8 cellular contexts compared by ENCODE assay signal in genomic region chr7:16419859-16420258, GRCh38.
DNase-seq lines count a peak whose midpoint lies in the region; ATAC-seq lines count a peak whose summit lies in the region.

No MANE protein-coding gene starts in this region.

- peaks cover 5% of the 10 kb centered on the region for H3K36me3 Mint-ChIP-seq in stimulated activated naive CD8-positive, alpha-beta T cell treated with anti-CD3 and anti-CD28 coated beads, Interleukin-15, Interleukin-2, amounts not matched to agents 100 ng/mL and 50 ng/mL, for 24 hours (ENCODE audit: low read depth)
- H3K36me3 Mint-ChIP-seq in central memory CD8-positive, alpha-beta T cell (ENCODE audit: insufficient read depth) = peaks cover 9% of the 10 kb centered on the region

- DNase-seq in stimulated activated naive CD8-positive, alpha-beta T cell treated with anti-CD3 and anti-CD28 coated beads, Interleukin-15, Interleukin-2, amounts not matched to agents 100 U/mL and 50 U/mL, for 24 hours = no peak
- no peak for DNase-seq in central memory CD8-positive, alpha-beta T cell (ENCODE audit: low spot score in 2 of 2)
- no peak for DNase-seq in superior temporal gyrus (ENCODE audit: extremely low spot score)
- no peak for DNase-seq in HuH-7 (ENCODE audit: low spot score)
- DNase-seq in stimulated activated CD4-positive, alpha-beta T cell treated with anti-CD3 and anti-CD28 coated beads, Interleukin-1b, Interleukin-23, amount 100 ng/mL, for 48 hours = no peak

- H3K9me3 Mint-ChIP-seq in stimulated activated naive CD8-positive, alpha-beta T cell treated with anti-CD3 and anti-CD28 coated beads, Interleukin-15, Interleukin-2, amounts not matched to agents 100 ng/mL and 50 ng/mL, for 24 hours = no peaks in the 10 kb centered on the region
- H3K9me3 Mint-ChIP-seq in central memory CD8-positive, alpha-beta T cell = no peaks in the 10 kb centered on the region

- H3K27me3 ChIP-seq in muscle layer of duodenum (ENCODE audit: low read depth, low read length) = no peaks in the 10 kb centered on the region

- ATAC-seq in stimulated activated naive CD8-positive, alpha-beta T cell treated with anti-CD3 and anti-CD28 coated beads, Interleukin-15, Interleukin-2, amounts not matched to agents 100 U/mL and 50 U/mL, for 24 hours = no peak
- no peak for ATAC-seq in central memory CD8-positive, alpha-beta T cell (replicated peaks; ENCODE audit: extremely low read depth, poor library complexity, severe bottlenecking)
- ATAC-seq in GM18861 (IDR thresholded peaks at IDR 0.05; ENCODE audit: unreplicated experiment) = no peak

- peaks cover 0 to 17% of the 10 kb centered on the region in 2 donors for H3K4me1 ChIP-seq in muscle layer of duodenum (ENCODE audit: control insufficient read depth in 1 of 2, insufficient read depth in 2 of 2, low read length in 2 of 2)

- H3K36me3 ChIP-seq in muscle layer of duodenum (ENCODE audit: control insufficient read depth in 1 of 2, insufficient read depth in 2 of 2, low read length in 2 of 2) = peaks cover 0 to 9% of the 10 kb centered on the region in 2 donors

- H3K4me3 Mint-ChIP-seq in stimulated activated naive CD8-positive, alpha-beta T cell treated with anti-CD3 and anti-CD28 coated beads, Interleukin-15, Interleukin-2, amounts not matched to agents 100 ng/mL and 50 ng/mL, for 24 hours = peak overlapping the region; percentile 81
- H3K4me3 Mint-ChIP-seq in central memory CD8-positive, alpha-beta T cell = peak overlapping the region; percentile 85

- H3K4me1 Mint-ChIP-seq in stimulated activated naive CD8-positive, alpha-beta T cell treated with anti-CD3 and anti-CD28 coated beads, Interleukin-15, Interleukin-2, amounts not matched to agents 100 ng/mL and 50 ng/mL, for 24 hours (ENCODE audit: low read depth) = peaks cover 20% of the 10 kb centered on the region
- H3K4me1 Mint-ChIP-seq in central memory CD8-positive, alpha-beta T cell = peaks cover 31% of the 10 kb centered on the region

- no peaks in the 10 kb centered on the region for H3K9me3 ChIP-seq in muscle layer of duodenum (ENCODE audit: control insufficient read depth in 1 of 2, low read length in 2 of 2)

- peaks cover 18% of the 10 kb centered on the region for H3K27me3 Mint-ChIP-seq in stimulated activated naive CD8-positive, alpha-beta T cell treated with anti-CD3 and anti-CD28 coated beads, Interleukin-15, Interleukin-2, amounts not matched to agents 100 ng/mL and 50 ng/mL, for 24 hours
- no peaks in the 10 kb centered on the region for H3K27me3 Mint-ChIP-seq in central memory CD8-positive, alpha-beta T cell

- peak overlapping the region; percentile 87 for H3K27ac Mint-ChIP-seq in stimulated activated naive CD8-positive, alpha-beta T cell treated with anti-CD3 and anti-CD28 coated beads, Interleukin-15, Interleukin-2, amounts not matched to agents 100 ng/mL and 50 ng/mL, for 24 hours
- peak overlapping the region; percentile 94 for H3K27ac Mint-ChIP-seq in central memory CD8-positive, alpha-beta T cell (ENCODE audit: low read depth)

- peak overlapping the region; percentile 93 for H3K27ac ChIP-seq in muscle layer of duodenum (ENCODE audit: low read length)

- H3K4me3 ChIP-seq in muscle layer of duodenum (ENCODE audit: low read depth in 1 of 2, low read length in 2 of 2) = peak overlapping the region; percentile 75 to 85
